24 cellular contexts compared by ENCODE assay signal in genomic region chr17:9225305-9226101, GRCh38.
A peak's percentile ranks its signal among the peaks of the same experiment; 100 is the strongest.
DNase-seq lines count a peak whose midpoint lies in the region; ATAC-seq, FAIRE-seq and TF ChIP-seq lines count a peak whose summit lies in the region.
"Had no signal": no experiment of that assay in that cellular context is flagged by ENCODE, and none has a peak within 500 bp of the region (broad histone marks: within the 10 kb centered on the region; RNA-seq: fewer than 3 reads in every experiment).

No MANE protein-coding gene starts in this region.

- no peak for FAIRE-seq in frontal cortex (lab: Jason Lieb, UNC)
- FAIRE-seq: astrocyte had no signal

- no peaks in the 10 kb centered on the region for H3K4me1 Mint-ChIP-seq in activated CD8-positive, alpha-beta memory T cell treated with anti-CD3 and anti-CD28 coated beads, Interleukin-2, amount 10 ng/mL, durations not matched to agents 7 days and 5 days
- H3K4me1 Mint-ChIP-seq: memory B cell had no signal

- no peaks in the 10 kb centered on the region for H3K9me3 ChIP-seq in sigmoid colon
- H3K9me3 ChIP-seq: BLaER1 treated with 17β-estradiol and CSF1 and Interleukin-3, amounts not matched to agents 10 nM and 100 nM; colonic mucosa; upper lobe of right lung had no signal

- in situ Hi-C loops in astrocyte of the spinal cord (cut with HindIII; ENCODE audit: low sequenced_read_pairs), result no loop called here

- peaks cover 0 to 10% (median 8%) of the 10 kb centered on the region in 4 donors for H3K4me1 ChIP-seq in sigmoid colon
- H3K4me1 ChIP-seq: colonic mucosa, upper lobe of right lung had no signal

- H3K27me3 Mint-ChIP-seq in activated CD8-positive, alpha-beta memory T cell treated with anti-CD3 and anti-CD28 coated beads, Interleukin-2, amount 10 ng/mL, durations not matched to agents 7 days and 5 days, result no peaks in the 10 kb centered on the region
- H3K27me3 Mint-ChIP-seq: naive thymus-derived CD8-positive, alpha-beta T cell had no signal

- peaks cover 0 to 4% (median 0%) of the 10 kb centered on the region in 4 donors for H3K36me3 ChIP-seq in sigmoid colon
- H3K36me3 ChIP-seq: BLaER1 treated with 17β-estradiol and CSF1 and Interleukin-3, amounts not matched to agents 10 nM and 100 nM; colonic mucosa; upper lobe of right lung had no signal

- H3K27ac ChIP-seq in sigmoid colon, result peak overlapping the region in 1 of 4 donors; percentile 25
- H3K27ac ChIP-seq: BLaER1 treated with 17β-estradiol and CSF1 and Interleukin-3, amounts not matched to agents 10 nM and 100 nM; colonic mucosa; upper lobe of right lung had no signal

- H3K27me3 ChIP-seq in sigmoid colon, result no peaks in the 10 kb centered on the region
- H3K27me3 ChIP-seq: colonic mucosa had no signal

- CTCF ChIA-PET in activated CD8-positive, alpha-beta memory T cell treated with anti-CD3 and anti-CD28 coated beads, Interleukin-2, amount 10 ng/mL, durations not matched to agents 7 days and 5 days (lab: Charles Lee), result no interaction called here

- no peak overlapping the region for H3K27ac Mint-ChIP-seq in activated CD8-positive, alpha-beta memory T cell treated with anti-CD3 and anti-CD28 coated beads, Interleukin-2, amount 10 ng/mL, durations not matched to agents 7 days and 5 days
- H3K27ac Mint-ChIP-seq: memory B cell had no signal

- H3K4me3 ChIP-seq in astrocyte of the spinal cord (ENCODE audit: low read depth, low read length) (no peak overlapping the region), sigmoid colon (no peak overlapping the region)
- H3K4me3 ChIP-seq: BLaER1 treated with 17β-estradiol and CSF1 and Interleukin-3, amounts not matched to agents 10 nM and 100 nM; colonic mucosa; smooth muscle cell; upper lobe of right lung had no signal

- DNase-seq in activated CD8-positive, alpha-beta memory T cell treated with anti-CD3 and anti-CD28 coated beads, Interleukin-2, amount 10 ng/mL, durations not matched to agents 7 days and 5 days, result no peak
- no peak for DNase-seq in activated CD8-positive, alpha-beta memory T cell treated with anti-CD3 and anti-CD28 coated beads for 24 hours
- DNase-seq in astrocyte of the spinal cord (ENCODE audit: low read depth, low spot score) (no peak), iPS-NIHi11 (ENCODE audit: low spot score) (peak; percentile 78), sigmoid colon (peak; percentile 50), frontal cortex (ENCODE audit: low spot score in 2 of 2) (no peak), NCI-H446 (lab: John Stamatoyannopoulos, UW) (no peak), NCI-H226 (no peak)
- DNase-seq: activated CD4-positive, CD25-positive, alpha-beta regulatory T cell treated with anti-CD3 and anti-CD28 coated beads, Interleukin-2, amount 50 U/mL, for 72 hours; colonic mucosa; HCEC 1CT; Kasumi-1; kidney glomerular epithelial cell; NCI-H1092 treated with DMSO at 0.1 percent for 48 hours; NCI-H2081; RPMI8226; T1000; upper lobe of right lung had no signal

- TF ChIP-seq POLR2A in sigmoid colon (IDR thresholded peaks at IDR 0.05), result no peak

- H3K9me3 Mint-ChIP-seq in activated CD8-positive, alpha-beta memory T cell treated with anti-CD3 and anti-CD28 coated beads, Interleukin-2, amount 10 ng/mL, durations not matched to agents 7 days and 5 days (ENCODE audit: low read depth), result no peaks in the 10 kb centered on the region
- H3K9me3 Mint-ChIP-seq: activated naive CD4-positive, alpha-beta T cell treated with anti-CD3 and anti-CD28 coated beads, Interleukin-2, amount 50 U/mL, for 72 hours; memory B cell; naive thymus-derived CD8-positive, alpha-beta T cell had no signal

- no peak for TF ChIP-seq EP300 in sigmoid colon (IDR thresholded peaks at IDR 0.05)

- H3K36me3 Mint-ChIP-seq in activated CD8-positive, alpha-beta memory T cell treated with anti-CD3 and anti-CD28 coated beads, Interleukin-2, amount 10 ng/mL, durations not matched to agents 7 days and 5 days, result no peaks in the 10 kb centered on the region
- H3K36me3 Mint-ChIP-seq: activated naive CD4-positive, alpha-beta T cell treated with anti-CD3 and anti-CD28 coated beads, Interleukin-2, amount 50 U/mL, for 72 hours; memory B cell; naive thymus-derived CD8-positive, alpha-beta T cell had no signal

- TF ChIP-seq CTCF in astrocyte of the spinal cord (IDR thresholded peaks at IDR 0.05; ENCODE audit: low read depth, low read length), result peak; percentile 4
- TF ChIP-seq CTCF in sigmoid colon (IDR thresholded peaks at IDR 0.05), result no peak

- intact Hi-C loops in sigmoid colon (cut with DNase I), result no loop called here

- no peak overlapping the region for H3K4me3 Mint-ChIP-seq in activated CD8-positive, alpha-beta memory T cell treated with anti-CD3 and anti-CD28 coated beads, Interleukin-2, amount 10 ng/mL, durations not matched to agents 7 days and 5 days
- H3K4me3 Mint-ChIP-seq: memory B cell; naive thymus-derived CD8-positive, alpha-beta T cell had no signal

- ATAC-seq in activated CD8-positive, alpha-beta memory T cell treated with anti-CD3 and anti-CD28 coated beads, Interleukin-2, amount 10 ng/mL, durations not matched to agents 7 days and 5 days, result peak; percentile 9
- ATAC-seq: activated naive CD4-positive, alpha-beta T cell treated with anti-CD3 and anti-CD28 coated beads, Interleukin-2, amount 50 U/mL, for 72 hours; upper lobe of right lung had no signal

- WGBS in sigmoid colon, 2 donors, result 86 to 87% methylated on average over 32 of the region's 32 CpGs

Comparison
In these comparisons a context has a peak if more than half of its experiments do, and no peak if none do; other contexts are left out.
1. DNase-seq: peak in iPS-NIHi11 (single experiment) and sigmoid colon (single experiment); none in activated CD8-positive, alpha-beta memory T cell treated with anti-CD3 and anti-CD28 coated beads, Interleukin-2, amount 10 ng/mL, durations not matched to agents 7 days and 5 days (single experiment), activated CD8-positive, alpha-beta memory T cell treated with anti-CD3 and anti-CD28 coated beads for 24 hours (single experiment), astrocyte of the spinal cord (single experiment), frontal cortex (0 of 2), NCI-H446 (0 of 2) and NCI-H226 (single experiment).